ENCODE assay signal across 23 cellular contexts in the genomic region with DNA sequence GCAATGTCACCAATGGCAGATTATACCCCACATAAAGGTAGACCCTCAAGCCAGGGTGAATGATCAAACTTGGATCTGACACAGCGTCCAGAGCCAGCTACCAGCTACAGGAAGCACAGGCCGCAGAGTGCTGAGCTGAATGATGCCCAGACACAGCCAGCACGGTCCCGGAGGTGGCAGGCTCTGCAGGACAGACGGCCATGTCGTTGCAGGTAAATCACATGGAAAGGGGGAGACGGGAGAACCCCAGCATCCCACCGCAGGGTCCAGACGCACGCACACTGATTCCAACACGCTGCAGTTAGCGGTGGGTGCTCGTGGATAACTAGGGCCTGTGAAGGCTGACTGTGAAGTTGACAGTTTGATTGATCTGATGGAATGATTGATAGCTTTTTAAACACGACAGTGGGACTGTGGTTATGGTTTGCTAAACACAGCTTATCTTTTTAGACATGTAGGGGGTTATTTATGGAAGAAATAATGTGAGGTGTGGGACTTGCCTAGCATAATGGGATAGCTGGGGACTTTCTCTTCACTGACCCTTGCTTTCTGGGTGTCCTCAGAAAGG.
"Had no signal": no experiment of that assay in that cellular context is flagged by ENCODE, and none has a peak within 500 bp of the region (broad histone marks: within the 10 kb centered on the region; RNA-seq: fewer than 3 reads in every experiment).

No MANE protein-coding gene starts in this region.

- ATAC-seq: activated T-cell treated with anti-CD3 and anti-CD28 coated beads, Interleukin-2, amount 50 U/mL, for 72 hours; gastroesophageal sphincter; heart right ventricle; left lobe of liver; lower lobe of right lung; naive thymus-derived CD4-positive, alpha-beta T cell; stimulated activated effector memory CD8-positive, alpha-beta T cell treated with anti-CD3 and anti-CD28 coated beads, Interleukin-12 subunit alpha, Interleukin-12 subunit beta, amount 100 ng/mL, for 72 hours; stimulated activated naive CD8-positive, alpha-beta T cell treated with anti-CD3 and anti-CD28 coated beads, Interleukin-15, amount 100 ng/mL, for 72 hours; T-helper 17 cell had no signal

- H3K36me3 Mint-ChIP-seq: activated CD4-positive, alpha-beta memory T cell treated with anti-CD3 and anti-CD28 coated beads for 36 hours; activated naive CD4-positive, alpha-beta T cell treated with anti-CD3 and anti-CD28 coated beads, Interleukin-2, amount 50 U/mL, for 24 hours; naive thymus-derived CD4-positive, alpha-beta T cell; stimulated activated effector memory CD8-positive, alpha-beta T cell treated with anti-CD3 and anti-CD28 coated beads, Interleukin-12 subunit alpha, Interleukin-12 subunit beta, amount 100 ng/mL, for 72 hours had no signal

- H3K27me3 ChIP-seq: colonic mucosa, tibial nerve had no signal

- H3K27ac Mint-ChIP-seq: activated CD4-positive, alpha-beta memory T cell treated with anti-CD3 and anti-CD28 coated beads for 36 hours; activated naive CD4-positive, alpha-beta T cell treated with anti-CD3 and anti-CD28 coated beads, Interleukin-2, amount 50 U/mL, for 24 hours; activated T-cell treated with anti-CD3 and anti-CD28 coated beads, Interleukin-2, amount 50 U/mL, for 72 hours; endodermal cell; naive thymus-derived CD4-positive, alpha-beta T cell; stimulated activated effector memory CD8-positive, alpha-beta T cell treated with anti-CD3 and anti-CD28 coated beads, Interleukin-12 subunit alpha, Interleukin-12 subunit beta, amount 100 ng/mL, for 72 hours; stimulated activated naive CD8-positive, alpha-beta T cell treated with anti-CD3 and anti-CD28 coated beads, Interleukin-15, amount 100 ng/mL, for 72 hours; T-helper 17 cell had no signal

- H3K4me1 Mint-ChIP-seq: activated naive CD4-positive, alpha-beta T cell treated with anti-CD3 and anti-CD28 coated beads, Interleukin-2, amount 50 U/mL, for 24 hours; stimulated activated naive CD8-positive, alpha-beta T cell treated with anti-CD3 and anti-CD28 coated beads, Interleukin-15, amount 100 ng/mL, for 72 hours; T-helper 17 cell had no signal

- H3K4me1 ChIP-seq: adrenal gland, colonic mucosa, gastroesophageal sphincter, prostate gland, tibial nerve had no signal

- H3K27ac ChIP-seq: adrenal gland, colonic mucosa, gastroesophageal sphincter, heart right ventricle, prostate gland, tibial nerve had no signal

- H3K4me3 Mint-ChIP-seq: activated CD4-positive, alpha-beta memory T cell treated with anti-CD3 and anti-CD28 coated beads for 36 hours; activated naive CD4-positive, alpha-beta T cell treated with anti-CD3 and anti-CD28 coated beads, Interleukin-2, amount 50 U/mL, for 24 hours; activated T-cell treated with anti-CD3 and anti-CD28 coated beads, Interleukin-2, amount 50 U/mL, for 72 hours; central memory CD8-positive, alpha-beta T cell; endodermal cell; naive thymus-derived CD4-positive, alpha-beta T cell; stimulated activated effector memory CD8-positive, alpha-beta T cell treated with anti-CD3 and anti-CD28 coated beads, Interleukin-12 subunit alpha, Interleukin-12 subunit beta, amount 100 ng/mL, for 72 hours; stimulated activated naive CD8-positive, alpha-beta T cell treated with anti-CD3 and anti-CD28 coated beads, Interleukin-15, amount 100 ng/mL, for 72 hours; T-helper 17 cell had no signal

- H3K9me3 ChIP-seq: adrenal gland, colonic mucosa, esophagus squamous epithelium, gastroesophageal sphincter, heart right ventricle, lower lobe of right lung, prostate gland, tibial nerve had no signal

- DNase-seq: activated CD4-positive, alpha-beta memory T cell treated with anti-CD3 and anti-CD28 coated beads for 36 hours; activated CD4-positive, alpha-beta T cell treated with anti-CD3 and anti-CD28 coated beads for 48 hours; activated CD4-positive, CD25-positive, alpha-beta regulatory T cell; activated gamma-delta T cell; activated T-cell treated with anti-CD3 and anti-CD28 coated beads, Interleukin-2, amount 50 U/mL, for 72 hours; adrenal gland; colonic mucosa; endodermal cell; esophagus squamous epithelium; heart right ventricle; islet precursor cell; lower lobe of right lung; naive thymus-derived CD4-positive, alpha-beta T cell; stimulated activated CD4-positive, alpha-beta T cell treated with anti-CD3 and anti-CD28 coated beads, Interleukin-2, amount 100 ng/mL, for 24 hours; stimulated activated naive CD8-positive, alpha-beta T cell treated with anti-CD3 and anti-CD28 coated beads, Interleukin-15, amount 100 ng/mL, for 72 hours; T-helper 17 cell had no signal

- H3K9me3 Mint-ChIP-seq: activated CD4-positive, alpha-beta memory T cell treated with anti-CD3 and anti-CD28 coated beads for 36 hours; activated naive CD4-positive, alpha-beta T cell treated with anti-CD3 and anti-CD28 coated beads, Interleukin-2, amount 50 U/mL, for 24 hours; activated T-cell treated with anti-CD3 and anti-CD28 coated beads, Interleukin-2, amount 50 U/mL, for 72 hours; central memory CD8-positive, alpha-beta T cell; endodermal cell; naive thymus-derived CD4-positive, alpha-beta T cell; stimulated activated effector memory CD8-positive, alpha-beta T cell treated with anti-CD3 and anti-CD28 coated beads, Interleukin-12 subunit alpha, Interleukin-12 subunit beta, amount 100 ng/mL, for 72 hours; stimulated activated naive CD8-positive, alpha-beta T cell treated with anti-CD3 and anti-CD28 coated beads, Interleukin-15, amount 100 ng/mL, for 72 hours had no signal

- H3K27me3 Mint-ChIP-seq: activated naive CD4-positive, alpha-beta T cell treated with anti-CD3 and anti-CD28 coated beads, Interleukin-2, amount 50 U/mL, for 24 hours had no signal

- H3K4me3 ChIP-seq: adrenal gland, colonic mucosa, esophagus squamous epithelium, gastroesophageal sphincter, heart right ventricle, lower lobe of right lung, prostate gland, tibial nerve had no signal

- H3K36me3 ChIP-seq: adrenal gland, colonic mucosa, esophagus squamous epithelium, gastroesophageal sphincter, heart right ventricle, lower lobe of right lung, prostate gland, tibial nerve had no signal
